In the genomic region with DNA sequence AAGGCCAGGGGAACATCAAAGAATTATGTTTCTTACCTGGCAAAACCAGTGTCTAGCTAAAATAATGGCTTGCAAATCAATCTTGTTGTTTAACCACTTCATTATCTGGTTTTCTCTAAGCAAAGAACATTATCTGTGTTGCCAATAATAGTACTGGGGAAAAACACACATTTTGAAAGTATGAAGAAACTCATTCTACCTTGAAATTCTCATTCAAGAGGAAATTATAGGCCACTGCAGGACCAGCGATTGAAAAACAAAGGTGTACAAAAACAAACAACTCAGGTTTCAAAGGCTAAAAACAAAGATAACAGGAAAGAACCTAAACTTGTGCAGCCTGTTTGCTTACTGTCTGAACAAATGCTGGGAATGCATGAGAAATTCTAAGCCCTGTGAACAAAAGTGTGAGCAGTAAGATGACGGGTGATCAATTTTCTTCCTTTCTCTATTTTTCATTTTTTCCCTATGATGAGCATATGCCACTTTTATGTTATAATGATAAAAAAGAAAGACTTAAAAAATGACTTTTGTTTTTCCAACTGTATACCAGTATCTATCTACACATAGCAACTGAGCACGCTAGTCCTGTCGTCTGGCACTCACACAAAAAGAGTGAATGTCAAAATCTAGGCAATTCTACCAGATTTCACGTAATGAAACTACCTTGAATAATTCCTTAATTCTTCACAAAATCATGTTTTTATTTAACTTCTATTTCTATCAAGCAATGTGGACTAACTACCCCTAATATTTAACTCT, we compare ENCODE assay signal across 1 cellular context.
TF ChIP-seq lines count a peak whose summit lies in the region.

No MANE protein-coding gene starts in this region.

TF ChIP-seq in HepG2, 621 proteins besides CTCF, POLR2A, EP300 and RAD21 (continued from another document and continues in another):
- TF ChIP-seq SALL1 (CRISPR knock-in tag; IDR thresholded peaks at IDR 0.05) (peak; percentile 92; the same call in 1 of the 2 replicates), SNAI1 (CRISPR knock-in tag; IDR thresholded peaks at IDR 0.05; ENCODE audit: borderline replicate concordance) (peak; percentile 58; the same call in 1 of the 2 replicates), SOX13 (IDR thresholded peaks at IDR 0.05) (peak; percentile 88), SOX13 (CRISPR knock-in tag; conservative IDR thresholded peaks at IDR 0.05 in 1 of 2, IDR thresholded peaks at IDR 0.05 in 1 of 2) (peak in 1 of 2 experiments; percentile 99; a peak in 2 of 4 replicates), SP140L (CRISPR knock-in tag; IDR thresholded peaks at IDR 0.05; ENCODE audit: borderline replicate concordance) (peak; percentile 56; the same call in 1 of the 2 replicates), ZNF292 (CRISPR knock-in tag; IDR thresholded peaks at IDR 0.05; ENCODE audit: borderline replicate concordance, low read depth) (peak; percentile 59), TSC22D2 (CRISPR knock-in tag; IDR thresholded peaks at IDR 0.05; ENCODE audit: borderline replicate concordance) (peak; percentile 86; the same call in 1 of the 2 replicates), NFKBIZ (CRISPR knock-in tag; IDR thresholded peaks at IDR 0.05) (peak; percentile 94), ZNF616 (CRISPR knock-in tag; IDR thresholded peaks at IDR 0.05; ENCODE audit: low read depth) (no peak), ZNF569 (CRISPR knock-in tag; IDR thresholded peaks at IDR 0.05; ENCODE audit: borderline replicate concordance) (no peak), PHF21A (CRISPR knock-in tag; IDR thresholded peaks at IDR 0.05) (peak; percentile 95), NR2C2 (CRISPR knock-in tag; IDR thresholded peaks at IDR 0.05; ENCODE audit: borderline replicate concordance) (peak; percentile 45; the same call in 1 of the 2 replicates), NFIC (IDR thresholded peaks at IDR 0.05; ENCODE audit: low read length) (peak; percentile 99), ELF1 (CRISPR knock-in tag; IDR thresholded peaks at IDR 0.05) (peak; percentile 36; the same call in 1 of the 2 replicates), KAT8 (CRISPR knock-in tag; IDR thresholded peaks at IDR 0.05) (peak; percentile 86), AGO2 (optimal IDR thresholded peaks at IDR 0.05; ENCODE audit: low read depth, low read length) (no peak), HDAC1 (CRISPR knock-in tag; IDR thresholded peaks at IDR 0.05) (peak; percentile 89), ZSCAN31 (CRISPR knock-in tag; IDR thresholded peaks at IDR 0.05; ENCODE audit: low read depth) (0 out of 2 replicates have a peak, but pooled peaks have one; percentile 20), KDM3A (CRISPR knock-in tag; IDR thresholded peaks at IDR 0.05; ENCODE audit: low read depth) (peak; percentile 92), AHR (CRISPR knock-in tag; IDR thresholded peaks at IDR 0.05) (no peak), JARID2 (CRISPR knock-in tag; IDR thresholded peaks at IDR 0.05; ENCODE audit: insufficient replicate concordance) (peak; percentile 30), MAFG (CRISPR knock-in tag; IDR thresholded peaks at IDR 0.05) (no peak), ZNF75D (CRISPR knock-in tag; IDR thresholded peaks at IDR 0.05; ENCODE audit: borderline replicate concordance) (no peak), ZNF296 (CRISPR knock-in tag; conservative IDR thresholded peaks at IDR 0.05) (no peak), KDM5B (CRISPR knock-in tag; IDR thresholded peaks at IDR 0.05; ENCODE audit: borderline replicate concordance) (no peak), NFIB (CRISPR knock-in tag; IDR thresholded peaks at IDR 0.05; ENCODE audit: borderline replicate concordance) (no peak), ZNF12 (CRISPR knock-in tag; IDR thresholded peaks at IDR 0.05) (0 out of 2 replicates have a peak, but pooled peaks have one; percentile 20), ZNF33A (CRISPR knock-in tag; IDR thresholded peaks at IDR 0.05; ENCODE audit: borderline replicate concordance) (peak; percentile 8; the same call in 1 of the 2 replicates), ZNF878 (CRISPR knock-in tag; IDR thresholded peaks at IDR 0.05) (peak; percentile 78; the same call in 1 of the 2 replicates), HHEX (CRISPR knock-in tag; IDR thresholded peaks at IDR 0.05) (peak; percentile 88), ONECUT2 (CRISPR knock-in tag; IDR thresholded peaks at IDR 0.05) (peak; percentile 86; the same call in 1 of the 2 replicates), ZNF816 (CRISPR knock-in tag; IDR thresholded peaks at IDR 0.05; ENCODE audit: borderline replicate concordance) (peak; percentile 83; the same call in 1 of the 2 replicates), TCF7 (IDR thresholded peaks at IDR 0.05; ENCODE audit: low read depth) (peak; percentile 96), ELF3 (CRISPR knock-in tag; IDR thresholded peaks at IDR 0.05) (peak; percentile 98), FOXO1 (CRISPR knock-in tag; IDR thresholded peaks at IDR 0.05) (peak; percentile 98), SKI (IDR thresholded peaks at IDR 0.05; ENCODE audit: partially characterized antibody) (peak; percentile 93), GABPB1 (CRISPR knock-in tag; IDR thresholded peaks at IDR 0.05) (peak; percentile 27; the same call in 1 of the 2 replicates), CENPX (CRISPR knock-in tag; IDR thresholded peaks at IDR 0.05) (no peak), GPN1 (CRISPR knock-in tag; IDR thresholded peaks at IDR 0.05; ENCODE audit: borderline replicate concordance) (no peak), ZNF556 (CRISPR knock-in tag; IDR thresholded peaks at IDR 0.05; ENCODE audit: borderline replicate concordance) (peak; percentile 39; the same call in 1 of the 2 replicates), ZNF3 (CRISPR knock-in tag; IDR thresholded peaks at IDR 0.05) (peak; percentile 60; the same call in 1 of the 2 replicates)
- TF ChIP-seq, protein P1, sequence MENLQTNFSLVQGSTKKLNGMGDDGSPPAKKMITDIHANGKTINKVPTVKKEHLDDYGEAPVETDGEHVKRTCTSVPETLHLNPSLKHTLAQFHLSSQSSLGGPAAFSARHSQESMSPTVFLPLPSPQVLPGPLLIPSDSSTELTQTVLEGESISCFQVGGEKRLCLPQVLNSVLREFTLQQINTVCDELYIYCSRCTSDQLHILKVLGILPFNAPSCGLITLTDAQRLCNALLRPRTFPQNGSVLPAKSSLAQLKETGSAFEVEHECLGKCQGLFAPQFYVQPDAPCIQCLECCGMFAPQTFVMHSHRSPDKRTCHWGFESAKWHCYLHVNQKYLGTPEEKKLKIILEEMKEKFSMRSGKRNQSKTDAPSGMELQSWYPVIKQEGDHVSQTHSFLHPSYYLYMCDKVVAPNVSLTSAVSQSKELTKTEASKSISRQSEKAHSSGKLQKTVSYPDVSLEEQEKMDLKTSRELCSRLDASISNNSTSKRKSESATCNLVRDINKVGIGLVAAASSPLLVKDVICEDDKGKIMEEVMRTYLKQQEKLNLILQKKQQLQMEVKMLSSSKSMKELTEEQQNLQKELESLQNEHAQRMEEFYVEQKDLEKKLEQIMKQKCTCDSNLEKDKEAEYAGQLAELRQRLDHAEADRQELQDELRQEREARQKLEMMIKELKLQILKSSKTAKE (CRISPR knock-in tag; IDR thresholded peaks at IDR 0.05; ENCODE audit: borderline replicate concordance) = peak; percentile 88; the same call in 1 of the 2 replicates
- TF ChIP-seq, protein P2, sequence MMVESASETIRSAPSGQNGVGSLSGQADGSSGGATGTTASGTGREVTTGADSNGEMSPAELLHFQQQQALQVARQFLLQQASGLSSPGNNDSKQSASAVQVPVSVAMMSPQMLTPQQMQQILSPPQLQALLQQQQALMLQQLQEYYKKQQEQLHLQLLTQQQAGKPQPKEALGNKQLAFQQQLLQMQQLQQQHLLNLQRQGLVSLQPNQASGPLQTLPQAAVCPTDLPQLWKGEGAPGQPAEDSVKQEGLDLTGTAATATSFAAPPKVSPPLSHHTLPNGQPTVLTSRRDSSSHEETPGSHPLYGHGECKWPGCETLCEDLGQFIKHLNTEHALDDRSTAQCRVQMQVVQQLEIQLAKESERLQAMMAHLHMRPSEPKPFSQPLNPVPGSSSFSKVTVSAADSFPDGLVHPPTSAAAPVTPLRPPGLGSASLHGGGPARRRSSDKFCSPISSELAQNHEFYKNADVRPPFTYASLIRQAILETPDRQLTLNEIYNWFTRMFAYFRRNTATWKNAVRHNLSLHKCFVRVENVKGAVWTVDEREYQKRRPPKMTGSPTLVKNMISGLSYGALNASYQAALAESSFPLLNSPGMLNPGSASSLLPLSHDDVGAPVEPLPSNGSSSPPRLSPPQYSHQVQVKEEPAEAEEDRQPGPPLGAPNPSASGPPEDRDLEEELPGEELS (CRISPR knock-in tag; IDR thresholded peaks at IDR 0.05) = peak; percentile 100
- TF ChIP-seq, protein P3, sequence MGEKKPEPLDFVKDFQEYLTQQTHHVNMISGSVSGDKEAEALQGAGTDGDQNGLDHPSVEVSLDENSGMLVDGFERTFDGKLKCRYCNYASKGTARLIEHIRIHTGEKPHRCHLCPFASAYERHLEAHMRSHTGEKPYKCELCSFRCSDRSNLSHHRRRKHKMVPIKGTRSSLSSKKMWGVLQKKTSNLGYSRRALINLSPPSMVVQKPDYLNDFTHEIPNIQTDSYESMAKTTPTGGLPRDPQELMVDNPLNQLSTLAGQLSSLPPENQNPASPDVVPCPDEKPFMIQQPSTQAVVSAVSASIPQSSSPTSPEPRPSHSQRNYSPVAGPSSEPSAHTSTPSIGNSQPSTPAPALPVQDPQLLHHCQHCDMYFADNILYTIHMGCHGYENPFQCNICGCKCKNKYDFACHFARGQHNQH (CRISPR knock-in tag; IDR thresholded peaks at IDR 0.05) = peak; percentile 77
- TF ChIP-seq, protein P4, sequence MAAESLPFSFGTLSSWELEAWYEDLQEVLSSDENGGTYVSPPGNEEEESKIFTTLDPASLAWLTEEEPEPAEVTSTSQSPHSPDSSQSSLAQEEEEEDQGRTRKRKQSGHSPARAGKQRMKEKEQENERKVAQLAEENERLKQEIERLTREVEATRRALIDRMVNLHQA (CRISPR knock-in tag; IDR thresholded peaks at IDR 0.05) = peak; percentile 71; the same call in 1 of the 2 replicates
- TF ChIP-seq, protein P5, sequence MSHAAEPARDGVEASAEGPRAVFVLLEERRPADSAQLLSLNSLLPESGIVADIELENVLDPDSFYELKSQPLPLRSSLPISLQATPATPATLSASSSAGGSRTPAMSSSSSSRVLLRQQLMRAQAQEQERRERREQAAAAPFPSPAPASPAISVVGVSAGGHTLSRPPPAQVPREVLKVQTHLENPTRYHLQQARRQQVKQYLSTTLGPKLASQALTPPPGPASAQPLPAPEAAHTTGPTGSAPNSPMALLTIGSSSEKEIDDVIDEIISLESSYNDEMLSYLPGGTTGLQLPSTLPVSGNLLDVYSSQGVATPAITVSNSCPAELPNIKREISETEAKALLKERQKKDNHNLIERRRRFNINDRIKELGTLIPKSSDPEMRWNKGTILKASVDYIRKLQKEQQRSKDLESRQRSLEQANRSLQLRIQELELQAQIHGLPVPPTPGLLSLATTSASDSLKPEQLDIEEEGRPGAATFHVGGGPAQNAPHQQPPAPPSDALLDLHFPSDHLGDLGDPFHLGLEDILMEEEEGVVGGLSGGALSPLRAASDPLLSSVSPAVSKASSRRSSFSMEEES (CRISPR knock-in tag; IDR thresholded peaks at IDR 0.05) = peak; percentile 89
- TF ChIP-seq, protein P6, sequence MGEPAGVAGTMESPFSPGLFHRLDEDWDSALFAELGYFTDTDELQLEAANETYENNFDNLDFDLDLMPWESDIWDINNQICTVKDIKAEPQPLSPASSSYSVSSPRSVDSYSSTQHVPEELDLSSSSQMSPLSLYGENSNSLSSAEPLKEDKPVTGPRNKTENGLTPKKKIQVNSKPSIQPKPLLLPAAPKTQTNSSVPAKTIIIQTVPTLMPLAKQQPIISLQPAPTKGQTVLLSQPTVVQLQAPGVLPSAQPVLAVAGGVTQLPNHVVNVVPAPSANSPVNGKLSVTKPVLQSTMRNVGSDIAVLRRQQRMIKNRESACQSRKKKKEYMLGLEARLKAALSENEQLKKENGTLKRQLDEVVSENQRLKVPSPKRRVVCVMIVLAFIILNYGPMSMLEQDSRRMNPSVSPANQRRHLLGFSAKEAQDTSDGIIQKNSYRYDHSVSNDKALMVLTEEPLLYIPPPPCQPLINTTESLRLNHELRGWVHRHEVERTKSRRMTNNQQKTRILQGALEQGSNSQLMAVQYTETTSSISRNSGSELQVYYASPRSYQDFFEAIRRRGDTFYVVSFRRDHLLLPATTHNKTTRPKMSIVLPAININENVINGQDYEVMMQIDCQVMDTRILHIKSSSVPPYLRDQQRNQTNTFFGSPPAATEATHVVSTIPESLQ (CRISPR knock-in tag; conservative IDR thresholded peaks at IDR 0.05) = 0 out of 2 replicates have a peak, but pooled peaks have one; percentile 81
- TF ChIP-seq, protein P7, sequence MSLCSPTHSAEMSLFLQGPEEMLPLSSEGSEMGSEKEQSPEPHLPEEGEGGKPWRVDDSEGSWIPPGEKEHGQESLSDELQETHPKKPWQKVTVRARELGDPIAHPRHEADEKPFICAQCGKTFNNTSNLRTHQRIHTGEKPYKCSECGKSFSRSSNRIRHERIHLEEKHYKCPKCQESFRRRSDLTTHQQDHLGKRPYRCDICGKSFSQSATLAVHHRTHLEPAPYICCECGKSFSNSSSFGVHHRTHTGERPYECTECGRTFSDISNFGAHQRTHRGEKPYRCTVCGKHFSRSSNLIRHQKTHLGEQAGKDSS (CRISPR knock-in tag; IDR thresholded peaks at IDR 0.05; ENCODE audit: borderline replicate concordance, low read depth) = 0 out of 2 replicates have a peak, but pooled peaks have one; percentile 23
- TF ChIP-seq, protein P8, sequence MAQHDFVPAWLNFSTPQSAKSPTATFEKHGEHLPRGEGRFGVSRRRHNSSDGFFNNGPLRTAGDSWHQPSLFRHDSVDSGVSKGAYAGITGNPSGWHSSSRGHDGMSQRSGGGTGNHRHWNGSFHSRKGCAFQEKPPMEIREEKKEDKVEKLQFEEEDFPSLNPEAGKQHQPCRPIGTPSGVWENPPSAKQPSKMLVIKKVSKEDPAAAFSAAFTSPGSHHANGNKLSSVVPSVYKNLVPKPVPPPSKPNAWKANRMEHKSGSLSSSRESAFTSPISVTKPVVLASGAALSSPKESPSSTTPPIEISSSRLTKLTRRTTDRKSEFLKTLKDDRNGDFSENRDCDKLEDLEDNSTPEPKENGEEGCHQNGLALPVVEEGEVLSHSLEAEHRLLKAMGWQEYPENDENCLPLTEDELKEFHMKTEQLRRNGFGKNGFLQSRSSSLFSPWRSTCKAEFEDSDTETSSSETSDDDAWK (CRISPR knock-in tag; IDR thresholded peaks at IDR 0.05) = no peak
- TF ChIP-seq, protein P9, sequence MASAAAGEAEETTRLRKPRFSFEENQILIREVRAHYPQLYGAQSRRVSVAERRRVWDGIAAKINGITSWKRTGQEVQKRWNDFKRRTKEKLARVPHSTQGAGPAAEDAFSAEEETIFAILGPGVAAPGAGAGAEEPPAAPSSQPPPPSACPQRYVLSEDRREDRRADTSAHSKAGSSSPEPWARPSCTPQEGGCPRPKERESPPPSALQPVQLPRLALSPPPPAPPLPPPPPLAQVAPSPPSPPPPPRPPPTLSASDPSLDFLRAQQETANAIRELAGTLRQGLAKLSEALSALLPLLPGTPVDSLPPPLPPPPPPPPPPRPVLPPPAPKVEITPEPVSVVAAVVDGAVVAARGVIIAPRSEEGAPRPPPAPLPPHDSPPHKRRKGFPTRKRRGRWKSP (CRISPR knock-in tag; IDR thresholded peaks at IDR 0.05) = peak; percentile 71; the same call in 1 of the 2 replicates
- TF ChIP-seq, protein P10, sequence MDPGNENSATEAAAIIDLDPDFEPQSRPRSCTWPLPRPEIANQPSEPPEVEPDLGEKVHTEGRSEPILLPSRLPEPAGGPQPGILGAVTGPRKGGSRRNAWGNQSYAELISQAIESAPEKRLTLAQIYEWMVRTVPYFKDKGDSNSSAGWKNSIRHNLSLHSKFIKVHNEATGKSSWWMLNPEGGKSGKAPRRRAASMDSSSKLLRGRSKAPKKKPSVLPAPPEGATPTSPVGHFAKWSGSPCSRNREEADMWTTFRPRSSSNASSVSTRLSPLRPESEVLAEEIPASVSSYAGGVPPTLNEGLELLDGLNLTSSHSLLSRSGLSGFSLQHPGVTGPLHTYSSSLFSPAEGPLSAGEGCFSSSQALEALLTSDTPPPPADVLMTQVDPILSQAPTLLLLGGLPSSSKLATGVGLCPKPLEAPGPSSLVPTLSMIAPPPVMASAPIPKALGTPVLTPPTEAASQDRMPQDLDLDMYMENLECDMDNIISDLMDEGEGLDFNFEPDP (CRISPR knock-in tag; conservative IDR thresholded peaks at IDR 0.05) = no peak
